26 cellular contexts compared by ENCODE assay signal in genomic region chr5:26572486-26572885, GRCh38.
"Had no signal": no experiment of that assay in that cellular context is flagged by ENCODE, and none has a peak within 500 bp of the region (broad histone marks: within the 10 kb centered on the region; RNA-seq: fewer than 3 reads in every experiment).

No MANE protein-coding gene starts in this region.

- H3K79me2 ChIP-seq: parathyroid adenoma had no signal

- H3K9me3 Mint-ChIP-seq: activated naive CD4-positive, alpha-beta T cell treated with anti-CD3 and anti-CD28 coated beads, Interleukin-2, amount 50 U/mL, for 24 hours; type B pancreatic cell had no signal

- H3K9ac ChIP-seq: parathyroid adenoma had no signal

- FAIRE-seq: astrocyte, bronchial epithelial cell, endometrium, frontal cortex had no signal

- H3K27ac Mint-ChIP-seq: memory B cell; naive B cell; stimulated activated effector memory CD8-positive, alpha-beta T cell treated with anti-CD3 and anti-CD28 coated beads, Interleukin-12 subunit alpha, Interleukin-12 subunit beta, amount 100 ng/mL, for 72 hours; type B pancreatic cell had no signal

- H3K27me3 Mint-ChIP-seq: activated naive CD4-positive, alpha-beta T cell treated with anti-CD3 and anti-CD28 coated beads, Interleukin-2, amount 50 U/mL, for 24 hours; memory B cell; naive B cell; type B pancreatic cell had no signal

- H3K27me3 ChIP-seq: stomach had no signal

- H3K4me2 ChIP-seq: smooth muscle cell had no signal

- H3K4me1 ChIP-seq: left ventricle myocardium inferior, parathyroid adenoma, stomach had no signal

- H2AFZ ChIP-seq: parathyroid adenoma had no signal

- H3K4me3 ChIP-seq: left ventricle myocardium inferior, mucosa of descending colon, smooth muscle cell, stomach had no signal

- H3K36me3 ChIP-seq: left ventricle myocardium inferior, stomach had no signal

- H3K27ac ChIP-seq: left ventricle myocardium inferior, parathyroid adenoma, stomach, VCaP had no signal

- H3K4me3 Mint-ChIP-seq: activated naive CD4-positive, alpha-beta T cell treated with anti-CD3 and anti-CD28 coated beads, Interleukin-2, amount 50 U/mL, for 24 hours; memory B cell; naive B cell; stimulated activated effector memory CD8-positive, alpha-beta T cell treated with anti-CD3 and anti-CD28 coated beads, Interleukin-12 subunit alpha, Interleukin-12 subunit beta, amount 100 ng/mL, for 72 hours; type B pancreatic cell had no signal

- ATAC-seq: mucosa of descending colon; sciatic nerve; stimulated activated effector memory CD8-positive, alpha-beta T cell treated with anti-CD3 and anti-CD28 coated beads, Interleukin-12 subunit alpha, Interleukin-12 subunit beta, amount 100 ng/mL, for 72 hours had no signal

- DNase-seq: activated CD4-positive, alpha-beta T cell treated with anti-CD3 and anti-CD28 coated beads, Interleukin-2, amount 50 U/mL, for 1 hour; activated CD4-positive, CD25-positive, alpha-beta regulatory T cell treated with anti-CD3 and anti-CD28 coated beads, Interleukin-2, amount 50 U/mL, for 72 hours; activated CD8-positive, alpha-beta memory T cell treated with anti-CD3 and anti-CD28 coated beads for 24 hours; activated CD8-positive, alpha-beta memory T cell treated with anti-CD3 and anti-CD28 coated beads, Interleukin-2, amount 50 U/mL, for 48 hours; activated gamma-delta T cell; cerebellar nuclear complex; cortex of kidney; head of caudate nucleus; kidney glomerular epithelial cell; left ventricle myocardium inferior; mucosa of descending colon; naive B cell; stimulated activated CD4-positive, alpha-beta T cell treated with anti-CD3 and anti-CD28 coated beads, Interleukin-4, amount 100 ng/mL, for 1 hour; stomach had no signal

- H3K36me3 Mint-ChIP-seq: activated naive CD4-positive, alpha-beta T cell treated with anti-CD3 and anti-CD28 coated beads, Interleukin-2, amount 50 U/mL, for 24 hours; memory B cell; naive B cell; stimulated activated effector memory CD8-positive, alpha-beta T cell treated with anti-CD3 and anti-CD28 coated beads, Interleukin-12 subunit alpha, Interleukin-12 subunit beta, amount 100 ng/mL, for 72 hours; type B pancreatic cell had no signal

- H3K4me1 Mint-ChIP-seq: activated naive CD4-positive, alpha-beta T cell treated with anti-CD3 and anti-CD28 coated beads, Interleukin-2, amount 50 U/mL, for 24 hours; memory B cell; naive B cell; stimulated activated effector memory CD8-positive, alpha-beta T cell treated with anti-CD3 and anti-CD28 coated beads, Interleukin-12 subunit alpha, Interleukin-12 subunit beta, amount 100 ng/mL, for 72 hours had no signal
